Comparison of ENCODE assay signal across 13 cellular contexts in genomic region chr1:55869050-55869449, GRCh38.
DNase-seq lines count a peak whose midpoint lies in the region; ATAC-seq and TF ChIP-seq lines count a peak whose summit lies in the region.
"Had no signal": no experiment of that assay in that cellular context is flagged by ENCODE, and none has a peak within 500 bp of the region (broad histone marks: within the 10 kb centered on the region; RNA-seq: fewer than 3 reads in every experiment).

No MANE protein-coding gene starts in this region.

- H3K27ac ChIP-seq in cardiac muscle cell (no peak overlapping the region), psoas muscle (no peak overlapping the region)
- H3K27ac ChIP-seq: hepatocyte had no signal

- H3K27me3 ChIP-seq in cardiac muscle cell (no peaks in the 10 kb centered on the region), psoas muscle (ENCODE audit: insufficient read depth in 3 of 3, low read length in 2 of 3) (no peaks in the 10 kb centered on the region), HAP-1 (ENCODE audit: low read depth) (no peaks in the 10 kb centered on the region)
- H3K27me3 ChIP-seq: hepatocyte had no signal

- WGBS in psoas muscle, 3 donors, result 6 to 32% (median 22%) methylated on average over 1 of the region's 1 CpG

- in situ Hi-C loops in HAP-1 (cut with MboI; ENCODE audit: low sequenced_read_pairs), result no loop called here

- CTCF ChIA-PET in T-cell (lab: Charles Lee), result no interaction called here

- no peaks in the 10 kb centered on the region for H3K36me3 Mint-ChIP-seq in T-cell
- H3K36me3 Mint-ChIP-seq: memory B cell had no signal

- H3K4me3 ChIP-seq in cardiac muscle cell (no peak overlapping the region), psoas muscle (no peak overlapping the region), HAP-1 (no peak overlapping the region)
- H3K4me3 ChIP-seq: hepatocyte had no signal

- peaks cover 0 to 4% of the 10 kb centered on the region in 2 donors for H3K27me3 Mint-ChIP-seq in T-cell

- intact Hi-C loops in psoas muscle (cut with DNase I), result loop anchor here in 1 of 2 donors (10.0 kb wide), 1 partner anchor 386 kb away; no protein-coding TSS in a partner anchor

- no peaks in the 10 kb centered on the region for H3K4me1 Mint-ChIP-seq in T-cell
- H3K4me1 Mint-ChIP-seq: memory B cell had no signal

- ATAC-seq in psoas muscle (peak in 2 of 4 donors; percentile 35 to 56), GM19467 (IDR thresholded peaks at IDR 0.05; ENCODE audit: unreplicated experiment) (no peak), T-cell (replicated peaks in 1 of 4) (no peak)
- ATAC-seq: stimulated activated naive CD8-positive, alpha-beta T cell treated with anti-CD3 and anti-CD28 coated beads, Interleukin-15, Interleukin-2, amounts not matched to agents 100 U/mL and 50 U/mL, for 24 hours had no signal

- no peak overlapping the region for H3K4me3 Mint-ChIP-seq in T-cell
- H3K4me3 Mint-ChIP-seq: memory B cell had no signal

- H3K4me1 ChIP-seq in cardiac muscle cell (ENCODE audit: low read depth) (peaks cover 19% of the 10 kb centered on the region), psoas muscle (peaks cover 24% of the 10 kb centered on the region), HAP-1 (no peaks in the 10 kb centered on the region)

- POLR2A ChIA-PET in T-cell (lab: Charles Lee), result no interaction called here

- H3K36me3 ChIP-seq in cardiac muscle cell, result no peaks in the 10 kb centered on the region
- no peaks in the 10 kb centered on the region for H3K36me3 ChIP-seq in psoas muscle (ENCODE audit: insufficient read depth in 1 of 2, low read depth in 1 of 2)
- no peaks in the 10 kb centered on the region for H3K36me3 ChIP-seq in HAP-1 (replicated peaks)

- DNase-seq in DMS79 treated with DMSO at 0.1 percent for 48 hours (lab: John Stamatoyannopoulos, UW) (peak; percentile 66), NCI-H748 (lab: John Stamatoyannopoulos, UW; ENCODE audit: unreplicated experiment) (peak; percentile 79), cardiac muscle cell (ENCODE audit: low read depth in 1 of 2, low spot score in 1 of 2) (peak; percentile 19 to 62), psoas muscle (peak; percentile 28 to 53), HAP-1 (ENCODE audit: low spot score in 2 of 2) (no peak), T-cell (no peak)
- DNase-seq in activated CD4-positive, alpha-beta T cell treated with anti-CD3 and anti-CD28 coated beads, Interleukin-2, amount 50 U/mL, for 1 hour, result no peak
- DNase-seq: activated T-cell treated with anti-CD3 and anti-CD28 coated beads for 4 hours; C1 segment of cervical spinal cord; stimulated activated naive CD8-positive, alpha-beta T cell treated with anti-CD3 and anti-CD28 coated beads, Interleukin-15, Interleukin-2, amounts not matched to agents 100 U/mL and 50 U/mL, for 24 hours had no signal

- TF ChIP-seq CTCF in cardiac muscle cell (IDR thresholded peaks at IDR 0.05; ENCODE audit: low read depth, low read length), result no peak
- no peak for TF ChIP-seq CTCF in psoas muscle (IDR thresholded peaks at IDR 0.05)

- H3K9me3 Mint-ChIP-seq in T-cell, result no peaks in the 10 kb centered on the region
- H3K9me3 Mint-ChIP-seq: memory B cell had no signal

- H3K27ac Mint-ChIP-seq in T-cell, result no peak overlapping the region
- H3K27ac Mint-ChIP-seq: memory B cell had no signal

- H3K9me3 ChIP-seq in cardiac muscle cell (ENCODE audit: low read depth) (no peaks in the 10 kb centered on the region), psoas muscle (no peaks in the 10 kb centered on the region), HAP-1 (no peaks in the 10 kb centered on the region)

Comparison
In these comparisons a context has a peak if more than half of its experiments do, and no peak if none do; other contexts are left out.
1. DNase-seq: peak in DMS79 treated with DMSO at 0.1 percent for 48 hours (single experiment), NCI-H748 (single experiment), cardiac muscle cell (2 of 2) and psoas muscle (2 of 2); none in HAP-1 (0 of 2), T-cell (0 of 34) and activated CD4-positive, alpha-beta T cell treated with anti-CD3 and anti-CD28 coated beads, Interleukin-2, amount 50 U/mL, for 1 hour (single experiment).